ENCODE assay signal across 8 cellular contexts in the genomic region with DNA sequence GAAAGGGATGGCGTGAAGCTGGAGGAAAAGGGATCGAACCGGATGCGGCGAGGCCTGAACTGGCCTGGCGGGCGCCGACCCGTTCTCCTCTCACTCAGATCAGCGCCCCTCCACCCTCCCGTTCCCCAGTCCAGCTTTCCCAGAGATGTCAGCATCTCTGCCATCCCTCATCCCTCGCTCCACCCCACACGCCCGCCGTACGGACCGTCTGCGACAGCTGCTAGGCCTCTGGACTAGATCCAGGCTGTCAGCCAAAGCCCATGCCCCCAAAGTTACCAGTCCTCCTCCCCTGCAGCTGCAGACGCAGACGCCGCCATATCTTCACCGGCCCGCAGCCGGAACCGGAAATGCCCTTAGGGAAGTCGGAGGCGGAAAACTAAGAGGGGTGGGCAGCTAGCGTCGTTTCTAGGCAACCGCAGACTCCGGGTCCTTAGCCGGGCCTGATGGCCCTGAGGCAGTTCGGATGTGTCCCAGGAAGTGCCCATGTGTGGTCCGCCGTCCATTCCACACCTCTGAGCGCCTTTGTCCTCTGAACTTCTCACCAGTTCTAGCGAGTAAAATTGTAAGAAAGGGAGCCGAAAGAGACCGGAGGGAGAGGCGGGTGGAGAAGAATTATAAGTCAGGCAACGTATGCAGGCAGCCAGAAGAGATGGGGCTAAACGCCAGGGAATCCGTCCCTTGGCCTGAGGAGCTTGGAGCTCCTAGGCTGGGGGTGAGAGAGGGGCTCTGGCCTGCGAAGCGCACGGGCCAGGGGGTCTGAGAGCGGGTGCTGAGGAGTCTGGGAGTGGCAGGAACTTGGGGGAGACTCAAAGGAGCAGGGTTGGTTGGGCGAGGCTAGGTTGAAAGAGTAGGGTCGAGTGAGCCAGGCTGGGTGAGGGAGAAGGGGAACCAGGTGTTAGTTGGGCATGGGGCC. TPM values are rescaled to one million over a fixed set of nuclear protein-coding genes. Genes with fewer than 3 reads are reported as not detected.
A peak's percentile ranks its signal among the peaks of the same experiment; 100 is the strongest.
DNase-seq lines count a peak whose midpoint lies in the region; ATAC-seq and TF ChIP-seq lines count a peak whose summit lies in the region.

A gene with protein sequence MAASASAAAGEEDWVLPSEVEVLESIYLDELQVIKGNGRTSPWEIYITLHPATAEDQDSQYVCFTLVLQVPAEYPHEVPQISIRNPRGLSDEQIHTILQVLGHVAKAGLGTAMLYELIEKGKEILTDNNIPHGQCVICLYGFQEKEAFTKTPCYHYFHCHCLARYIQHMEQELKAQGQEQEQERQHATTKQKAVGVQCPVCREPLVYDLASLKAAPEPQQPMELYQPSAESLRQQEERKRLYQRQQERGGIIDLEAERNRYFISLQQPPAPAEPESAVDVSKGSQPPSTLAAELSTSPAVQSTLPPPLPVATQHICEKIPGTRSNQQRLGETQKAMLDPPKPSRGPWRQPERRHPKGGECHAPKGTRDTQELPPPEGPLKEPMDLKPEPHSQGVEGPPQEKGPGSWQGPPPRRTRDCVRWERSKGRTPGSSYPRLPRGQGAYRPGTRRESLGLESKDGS (minus strand): TSS at position 349 of the 913 bp plus-strand sequence. CDS start 32 bp downstream, at position 317.
A gene with protein sequence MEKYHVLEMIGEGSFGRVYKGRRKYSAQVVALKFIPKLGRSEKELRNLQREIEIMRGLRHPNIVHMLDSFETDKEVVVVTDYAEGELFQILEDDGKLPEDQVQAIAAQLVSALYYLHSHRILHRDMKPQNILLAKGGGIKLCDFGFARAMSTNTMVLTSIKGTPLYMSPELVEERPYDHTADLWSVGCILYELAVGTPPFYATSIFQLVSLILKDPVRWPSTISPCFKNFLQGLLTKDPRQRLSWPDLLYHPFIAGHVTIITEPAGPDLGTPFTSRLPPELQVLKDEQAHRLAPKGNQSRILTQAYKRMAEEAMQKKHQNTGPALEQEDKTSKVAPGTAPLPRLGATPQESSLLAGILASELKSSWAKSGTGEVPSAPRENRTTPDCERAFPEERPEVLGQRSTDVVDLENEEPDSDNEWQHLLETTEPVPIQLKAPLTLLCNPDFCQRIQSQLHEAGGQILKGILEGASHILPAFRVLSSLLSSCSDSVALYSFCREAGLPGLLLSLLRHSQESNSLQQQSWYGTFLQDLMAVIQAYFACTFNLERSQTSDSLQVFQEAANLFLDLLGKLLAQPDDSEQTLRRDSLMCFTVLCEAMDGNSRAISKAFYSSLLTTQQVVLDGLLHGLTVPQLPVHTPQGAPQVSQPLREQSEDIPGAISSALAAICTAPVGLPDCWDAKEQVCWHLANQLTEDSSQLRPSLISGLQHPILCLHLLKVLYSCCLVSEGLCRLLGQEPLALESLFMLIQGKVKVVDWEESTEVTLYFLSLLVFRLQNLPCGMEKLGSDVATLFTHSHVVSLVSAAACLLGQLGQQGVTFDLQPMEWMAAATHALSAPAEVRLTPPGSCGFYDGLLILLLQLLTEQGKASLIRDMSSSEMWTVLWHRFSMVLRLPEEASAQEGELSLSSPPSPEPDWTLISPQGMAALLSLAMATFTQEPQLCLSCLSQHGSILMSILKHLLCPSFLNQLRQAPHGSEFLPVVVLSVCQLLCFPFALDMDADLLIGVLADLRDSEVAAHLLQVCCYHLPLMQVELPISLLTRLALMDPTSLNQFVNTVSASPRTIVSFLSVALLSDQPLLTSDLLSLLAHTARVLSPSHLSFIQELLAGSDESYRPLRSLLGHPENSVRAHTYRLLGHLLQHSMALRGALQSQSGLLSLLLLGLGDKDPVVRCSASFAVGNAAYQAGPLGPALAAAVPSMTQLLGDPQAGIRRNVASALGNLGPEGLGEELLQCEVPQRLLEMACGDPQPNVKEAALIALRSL (N-terminal part only) (plus strand): TSS at position 433 of the 913 bp plus-strand sequence. CDS start 744 bp downstream, outside the sequence.

- H3K4me3 Mint-ChIP-seq in activated naive CD8-positive, alpha-beta T cell treated with anti-CD3 and anti-CD28 coated beads, Interleukin-2, amount 50 U/mL, for 24 hours, result peak within 1 kb of the TSS; percentile 96

- H3K36me3 Mint-ChIP-seq in activated naive CD8-positive, alpha-beta T cell treated with anti-CD3 and anti-CD28 coated beads, Interleukin-2, amount 50 U/mL, for 24 hours (ENCODE audit: low read depth), result peaks cover 13% of the 10 kb centered on the region

- TF ChIP-seq EP300 in tibial nerve (IDR thresholded peaks at IDR 0.05), result peak; percentile 57 to 94

- no peak for TF ChIP-seq CTCF in GM12865 (IDR thresholded peaks at IDR 0.05; ENCODE audit: insufficient read depth, low read depth, low read length, missing control alignments)
- no peak for TF ChIP-seq CTCF in cardiac muscle cell (IDR thresholded peaks at IDR 0.05; ENCODE audit: low read depth, low read length)
- no peak for TF ChIP-seq CTCF in tibial nerve (IDR thresholded peaks at IDR 0.05)

- H3K18ac ChIP-seq in trophoblast cell (ENCODE audit: low read length), result peak within 1 kb of the TSS; percentile 23

- H3K4me2 ChIP-seq in trophoblast cell (ENCODE audit: low read length), result peak within 1 kb of the TSS; percentile 71

- H3K4me3 ChIP-seq in GM12865 (ENCODE audit: low read depth, low read length), result peak within 1 kb of the TSS; percentile 91
- H3K4me3 ChIP-seq in cardiac muscle cell, result peak within 1 kb of the TSS; percentile 82
- H3K4me3 ChIP-seq in trophoblast cell (ENCODE audit: low read depth, low read length), result peak within 1 kb of the TSS; percentile 98
- H3K4me3 ChIP-seq in tibial nerve, result peak within 1 kb of the TSS; percentile 58 to 96 (median 72)

- H4K12ac ChIP-seq in trophoblast cell (ENCODE audit: low read depth, low read length), result peak within 1 kb of the TSS; percentile 71

- peak within 1 kb of the TSS; percentile 75 for H3K14ac ChIP-seq in trophoblast cell (ENCODE audit: low read length)

- no CpG with 5 or more reads among the region's 49 CpGs for WGBS in trophoblast cell (ENCODE audit: extremely low coverage, insufficient coverage, insufficient read length)
- 0 to 1% methylated on average over 40 to 49 of the region's 49 CpGs for WGBS in tibial nerve, 2 donors

- no peak within 1 kb of the TSS for H2BK5ac ChIP-seq in trophoblast cell (ENCODE audit: low read depth, low read length, poor library complexity)

- H2AK5ac ChIP-seq in trophoblast cell (ENCODE audit: low read length), result peak within 1 kb of the TSS; percentile 48

- H3K27me3 ChIP-seq in cardiac muscle cell (no peaks in the 10 kb centered on the region), trophoblast cell (ENCODE audit: insufficient read depth, low read length) (no peaks in the 10 kb centered on the region), tibial nerve (no peaks in the 10 kb centered on the region)

- H3K4me1 ChIP-seq in cardiac muscle cell (ENCODE audit: low read depth) (peaks cover 3% of the 10 kb centered on the region), trophoblast cell (ENCODE audit: control insufficient read depth in 1 of 2, insufficient read depth in 2 of 2, low read length in 2 of 2) (peaks cover 0 to 11% of the 10 kb centered on the region in 2 experiments), tibial nerve (peaks cover 0 to 29% (median 12%) of the 10 kb centered on the region in 4 donors)

- H2AFZ ChIP-seq in trophoblast cell (ENCODE audit: insufficient read depth, low read length, poor library complexity), result peak within 1 kb of the TSS; percentile 28

- H3K23ac ChIP-seq in trophoblast cell (ENCODE audit: low read length), result no peak within 1 kb of the TSS

- H3K9me3 ChIP-seq in cardiac muscle cell (ENCODE audit: low read depth) (no peaks in the 10 kb centered on the region), trophoblast cell (ENCODE audit: insufficient read depth, low read depth, low read length) (no peaks in the 10 kb centered on the region), tibial nerve (no peaks in the 10 kb centered on the region)

- no peaks in the 10 kb centered on the region for H3K27me3 Mint-ChIP-seq in activated naive CD8-positive, alpha-beta T cell treated with anti-CD3 and anti-CD28 coated beads, Interleukin-2, amount 50 U/mL, for 24 hours

- peak within 1 kb of the TSS; percentile 2 for H2BK12ac ChIP-seq in trophoblast cell (ENCODE audit: low read length)

- H3K9me3 Mint-ChIP-seq in activated naive CD8-positive, alpha-beta T cell treated with anti-CD3 and anti-CD28 coated beads, Interleukin-2, amount 50 U/mL, for 24 hours, result no peaks in the 10 kb centered on the region

- ATAC-seq in HG02678 (IDR thresholded peaks at IDR 0.05; ENCODE audit: unreplicated experiment), result peak; percentile 99
- peak; percentile 97 for ATAC-seq in activated naive CD8-positive, alpha-beta T cell treated with anti-CD3 and anti-CD28 coated beads, Interleukin-2, amount 50 U/mL, for 24 hours

- peak within 1 kb of the TSS; percentile 49 for H4K91ac ChIP-seq in trophoblast cell (ENCODE audit: low read depth, low read length)

- peak within 1 kb of the TSS; percentile 96 for H3K27ac Mint-ChIP-seq in activated naive CD8-positive, alpha-beta T cell treated with anti-CD3 and anti-CD28 coated beads, Interleukin-2, amount 50 U/mL, for 24 hours

- H3K4ac ChIP-seq in trophoblast cell (ENCODE audit: low read depth, low read length), result peak within 1 kb of the TSS; percentile 5

- H3K36me3 ChIP-seq in cardiac muscle cell, result peaks cover 10% of the 10 kb centered on the region
- peaks cover 8 to 15% of the 10 kb centered on the region in 2 experiments for H3K36me3 ChIP-seq in trophoblast cell (ENCODE audit: control insufficient read depth in 1 of 2, insufficient read depth in 2 of 2, low read length in 2 of 2)
- peaks cover 0 to 36% (median 8%) of the 10 kb centered on the region in 3 donors for H3K36me3 ChIP-seq in tibial nerve

- peak within 1 kb of the TSS; percentile 37 for H2BK120ac ChIP-seq in trophoblast cell (ENCODE audit: insufficient read depth, low read length, poor library complexity)

- H3K79me1 ChIP-seq in trophoblast cell (ENCODE audit: low read length), result peaks cover 8% of the 10 kb centered on the region

- H3K27ac ChIP-seq in cardiac muscle cell (peak within 1 kb of the TSS; percentile 81), trophoblast cell (ENCODE audit: low read depth, low read length) (peak within 1 kb of the TSS; percentile 47), tibial nerve (peak within 1 kb of the TSS; percentile 19 to 85 (median 72))

- peak in 1 of 2 donors; percentile 66 for TF ChIP-seq POLR2A in tibial nerve (IDR thresholded peaks at IDR 0.05)

- peak within 1 kb of the TSS; percentile 79 for H4K8ac ChIP-seq in trophoblast cell (ENCODE audit: low read depth, low read length)

- H3K9ac ChIP-seq in trophoblast cell (ENCODE audit: low read length), result peak within 1 kb of the TSS; percentile 89

- peak; percentile 90 for DNase-seq in GM12865 (ENCODE audit: low read depth)
- peak; percentile 30 for DNase-seq in NCI-H128 (lab: John Stamatoyannopoulos, UW; ENCODE audit: unreplicated experiment)
- peak; percentile 72 for DNase-seq in T follicular helper cell (ENCODE audit: low read depth)
- peak; percentile 83 for DNase-seq in activated naive CD8-positive, alpha-beta T cell treated with anti-CD3 and anti-CD28 coated beads, Interleukin-2, amount 50 U/mL, for 24 hours
- DNase-seq in cardiac muscle cell (ENCODE audit: low read depth in 1 of 2, low spot score in 1 of 2), result peak; percentile 93 to 94
- DNase-seq in trophoblast cell, result peak; percentile 76 to 87
- DNase-seq in tibial nerve (ENCODE audit: low spot score in 2 of 2), result peak; percentile 65 to 69

- H3K4me1 Mint-ChIP-seq in activated naive CD8-positive, alpha-beta T cell treated with anti-CD3 and anti-CD28 coated beads, Interleukin-2, amount 50 U/mL, for 24 hours, result peaks cover 27% of the 10 kb centered on the region

- no peaks in the 10 kb centered on the region for H3K79me2 ChIP-seq in trophoblast cell (ENCODE audit: control insufficient read depth, insufficient read depth, low read length, poor library complexity)

RNA-seq across cellular contexts. Expression of the first gene that starts in this region (rescaled TPM):
- total RNA-seq in cardiac muscle cell, result 31.3 and 31.4 TPM in 2 replicates
- 41.1 and 46.9 TPM in 2 replicates for polyA plus RNA-seq in cardiac muscle cell
- 18.4 and 18.5 TPM in 2 replicates for polyA plus RNA-seq in trophoblast cell (2013)
- total RNA-seq in tibial nerve, result 10 to 100 TPM; 13.5 to 57.0 (median 19.5) TPM

RNA-seq across cellular contexts. Expression of the second gene that starts in this region (rescaled TPM):
- total RNA-seq in cardiac muscle cell (35.7 and 56.2 TPM in 2 replicates), tibial nerve (10 to 100 TPM; 63.9 to 71.4 (median 67.6) TPM)
- 53.6 and 63.5 TPM in 2 replicates for polyA plus RNA-seq in cardiac muscle cell
- 24.6 and 25.4 TPM in 2 replicates for polyA plus RNA-seq in trophoblast cell (2013)

Comparison
In these comparisons a context has a peak if more than half of its experiments do, and no peak if none do; other contexts are left out.
1. Peak in every context shown above with its lines: DNase-seq, ATAC-seq, H3K4me3 ChIP-seq and H3K27ac ChIP-seq.
2. DNase-seq: peak in every context shown above with its lines; median percentile 94 in cardiac muscle cell; 90 in GM12865; 83 in activated naive CD8-positive, alpha-beta T cell treated with anti-CD3 and anti-CD28 coated beads, Interleukin-2, amount 50 U/mL, for 24 hours; 82 in trophoblast cell; 72 in T follicular helper cell; 67 in tibial nerve; 30 in NCI-H128.